Comparison of ENCODE assay signal across 14 cellular contexts in genomic region chr5:65672787-65673186, GRCh38. TPM values are rescaled to one million over a fixed set of nuclear protein-coding genes. Genes with fewer than 3 reads are reported as not detected.
DNase-seq lines count a peak whose midpoint lies in the region; ATAC-seq, FAIRE-seq and TF ChIP-seq lines count a peak whose summit lies in the region.
"Had no signal": no experiment of that assay in that cellular context is flagged by ENCODE, and none has a peak within 500 bp of the region (broad histone marks: within the 10 kb centered on the region; RNA-seq: fewer than 3 reads in every experiment).

No MANE protein-coding gene starts in this region.

- no peaks in the 10 kb centered on the region for H3K4me1 ChIP-seq in ascending aorta
- H3K4me1 ChIP-seq: left lung, transverse colon had no signal

- DNase-seq in CD1c-positive myeloid dendritic cell (ENCODE audit: extremely low spot score) (peak; percentile 6), H4 (ENCODE audit: low spot score) (peak; percentile 5), bronchial epithelial cell (ENCODE audit: low read depth) (peak; percentile 77), immature natural killer cell (no peak), ascending aorta (ENCODE audit: low spot score in 2 of 2) (no peak)
- DNase-seq in naive thymus-derived CD8-positive, alpha-beta T cell = no peak
- DNase-seq: activated naive CD4-positive, alpha-beta T cell treated with anti-CD3 and anti-CD28 coated beads, Interleukin-2, amount 50 U/mL, for 16 hours; caudate nucleus; GF-D8; left lung; NCI-H2171; transverse colon had no signal

- H3K36me3 ChIP-seq in bronchial epithelial cell (ENCODE audit: control insufficient read depth, insufficient read depth, low read length) (no peaks in the 10 kb centered on the region), ascending aorta (peaks cover 18 to 44% of the 10 kb centered on the region in 2 donors)

- H3K27me3 Mint-ChIP-seq in naive thymus-derived CD8-positive, alpha-beta T cell = no peaks in the 10 kb centered on the region
- peaks cover 0 to 3% (median 0%) of the 10 kb centered on the region in 3 donors for H3K27me3 Mint-ChIP-seq in immature natural killer cell (ENCODE audit: low read depth in 3 of 3)

- intact Hi-C loops in ascending aorta (cut with DNase I) = no loop called here

- peak overlapping the region in 7 of 10 donors; percentile 5 to 86 (median 49) for H3K27ac Mint-ChIP-seq in naive thymus-derived CD8-positive, alpha-beta T cell
- no peak overlapping the region for H3K27ac Mint-ChIP-seq in immature natural killer cell

- no peak for FAIRE-seq in bronchial epithelial cell (lab: Jason Lieb, UNC)
- FAIRE-seq: GM18507 had no signal

- peaks cover 0 to 89% (median 23%) of the 10 kb centered on the region in 3 donors for H3K36me3 Mint-ChIP-seq in naive thymus-derived CD8-positive, alpha-beta T cell
- peaks cover 8 to 29% (median 18%) of the 10 kb centered on the region in 3 donors for H3K36me3 Mint-ChIP-seq in immature natural killer cell

- no peak for ATAC-seq in naive thymus-derived CD8-positive, alpha-beta T cell
- ATAC-seq in GM18517 (IDR thresholded peaks at IDR 0.05; ENCODE audit: unreplicated experiment) = no peak
- ATAC-seq: left lung had no signal

- H3K4me1 Mint-ChIP-seq in naive thymus-derived CD8-positive, alpha-beta T cell = peaks cover 20 to 34% (median 27%) of the 10 kb centered on the region in 4 donors
- H3K4me1 Mint-ChIP-seq in immature natural killer cell = no peaks in the 10 kb centered on the region

- no peak overlapping the region for H3K4me3 Mint-ChIP-seq in naive thymus-derived CD8-positive, alpha-beta T cell
- H3K4me3 Mint-ChIP-seq in immature natural killer cell = no peak overlapping the region

- H3K4me3 ChIP-seq in bronchial epithelial cell (ENCODE audit: low read depth, low read length) = no peak overlapping the region
- H3K4me3 ChIP-seq in ascending aorta = no peak overlapping the region
- H3K4me3 ChIP-seq: left lung, transverse colon had no signal

- H3K27ac ChIP-seq in ascending aorta = no peak overlapping the region
- H3K27ac ChIP-seq: transverse colon had no signal

- H3K27me3 ChIP-seq in bronchial epithelial cell (ENCODE audit: control insufficient read depth, insufficient read depth, low read length) (no peaks in the 10 kb centered on the region), ascending aorta (no peaks in the 10 kb centered on the region)
- H3K27me3 ChIP-seq: left lung, transverse colon had no signal

- TF ChIP-seq CTCF in bronchial epithelial cell (IDR thresholded peaks at IDR 0.05; ENCODE audit: insufficient read depth, low read length, severe bottlenecking) (no peak), ascending aorta (IDR thresholded peaks at IDR 0.05) (no peak)

- POLR2A ChIA-PET in naive thymus-derived CD8-positive, alpha-beta T cell (lab: Charles Lee) = interaction anchor here (1.0 to 1.2 kb wide), 2 partner anchors 11 to 48 kb away, joined by 4 read pairs; no protein-coding TSS in a partner anchor

- H3K9me3 ChIP-seq in ascending aorta = no peaks in the 10 kb centered on the region
- H3K9me3 ChIP-seq: left lung, transverse colon had no signal

- no peaks in the 10 kb centered on the region for H3K9me3 Mint-ChIP-seq in naive thymus-derived CD8-positive, alpha-beta T cell
- H3K9me3 Mint-ChIP-seq in immature natural killer cell = no peaks in the 10 kb centered on the region

RNA-seq across cellular contexts. Expression of gene SHLD3, which starts 48.0 kb away (rescaled TPM):
- total RNA-seq in H4 (2014; rRNA removed; shearing (Covaris generic)) = 3.6 and 5.7 TPM in 2 replicates
- total RNA-seq in bronchial epithelial cell (3.4 and 4.1 TPM in 2 replicates), ascending aorta (not detected)
- total RNA-seq in naive thymus-derived CD8-positive, alpha-beta T cell = 1 to 10 TPM; 7.8 to 9.9 TPM
- polyA plus RNA-seq in naive thymus-derived CD8-positive, alpha-beta T cell = 1 to 10 TPM; 2.6 to 7.2 (median 2.9) TPM
- polyA plus RNA-seq in immature natural killer cell = 10 to 100 TPM in 2 of 3 donors, 1 to 10 TPM in 1; 3.5 to 12.8 (median 10.1) TPM

RNA-seq across cellular contexts. Expression of gene TRAPPC13, which starts 48.0 kb away (rescaled TPM):
- total RNA-seq in H4 (2014; rRNA removed; shearing (Covaris generic)) = 20.7 and 38.0 TPM in 2 replicates
- total RNA-seq in bronchial epithelial cell (21.6 and 24.1 TPM in 2 replicates), ascending aorta (7.6 TPM)
- total RNA-seq in naive thymus-derived CD8-positive, alpha-beta T cell = 10 to 100 TPM; 21.6 to 26.2 TPM
- polyA plus RNA-seq in naive thymus-derived CD8-positive, alpha-beta T cell = 10 to 100 TPM; 17.3 to 19.7 (median 18.1) TPM
- polyA plus RNA-seq in immature natural killer cell = 10 to 100 TPM; 22.4 to 24.9 (median 22.6) TPM

RNA-seq across cellular contexts. Expression of gene TRIM23, which starts 48.7 kb away (rescaled TPM):
- total RNA-seq in H4 (2014; rRNA removed; shearing (Covaris generic)) = 6.7 and 10.8 TPM in 2 replicates
- total RNA-seq in bronchial epithelial cell (20.5 and 21.4 TPM in 2 replicates), ascending aorta (2.4 TPM)
- 10 to 100 TPM; 24.8 to 29.6 TPM for total RNA-seq in naive thymus-derived CD8-positive, alpha-beta T cell
- 10 to 100 TPM; 11.6 to 16.0 (median 12.9) TPM for polyA plus RNA-seq in naive thymus-derived CD8-positive, alpha-beta T cell
- 10 to 100 TPM in 2 of 3 donors, 1 to 10 TPM in 1; 5.6 to 10.8 (median 10.8) TPM for polyA plus RNA-seq in immature natural killer cell

RNA-seq across cellular contexts. Expression of gene SGTB, which starts 49.1 kb away (rescaled TPM):
- total RNA-seq in H4 (2014; rRNA removed; shearing (Covaris generic)) = 3.9 and 6.1 TPM in 2 replicates
- 12.9 and 22.5 TPM in 2 replicates for total RNA-seq in bronchial epithelial cell
- total RNA-seq in naive thymus-derived CD8-positive, alpha-beta T cell = 10 to 100 TPM; 51.4 to 53.8 TPM
- 10 to 100 TPM; 12.5 to 15.4 (median 15.0) TPM for polyA plus RNA-seq in naive thymus-derived CD8-positive, alpha-beta T cell
- 1 to 10 TPM; 1.7 to 2.8 (median 2.4) TPM for polyA plus RNA-seq in immature natural killer cell
- total RNA-seq in ascending aorta = 6.9 TPM

RNA-seq across cellular contexts. Expression of gene NLN, which starts 49.2 kb away (rescaled TPM):
- 33.0 and 33.6 TPM in 2 replicates for total RNA-seq in H4 (2014; rRNA removed; shearing (Covaris generic))
- total RNA-seq in bronchial epithelial cell = 20.0 and 40.3 TPM in 2 replicates
- 1 to 10 TPM; 4.4 to 7.2 TPM for total RNA-seq in naive thymus-derived CD8-positive, alpha-beta T cell
- 1 to 10 TPM; 2.3 to 4.9 (median 3.7) TPM for polyA plus RNA-seq in naive thymus-derived CD8-positive, alpha-beta T cell
- 1 to 10 TPM in 2 of 3 donors, under 1 TPM in 1; 0.76 to 1.2 (median 1.2) TPM for polyA plus RNA-seq in immature natural killer cell
- 4.7 TPM for total RNA-seq in ascending aorta

Comparison
In these comparisons a context has a peak if more than half of its experiments do, and no peak if none do; other contexts are left out.
1. DNase-seq: peak in CD1c-positive myeloid dendritic cell (single experiment), H4 (single experiment) and bronchial epithelial cell (single experiment); none in naive thymus-derived CD8-positive, alpha-beta T cell (0 of 10), immature natural killer cell (0 of 3) and ascending aorta (0 of 2).
2. H3K27ac Mint-ChIP-seq: peak in naive thymus-derived CD8-positive, alpha-beta T cell (7 of 10); none in immature natural killer cell (0 of 6).